ENCODE assay signal across 24 cellular contexts in genomic region chr4:181264908-181265307, GRCh38.
DNase-seq lines count a peak whose midpoint lies in the region; ATAC-seq and TF ChIP-seq lines count a peak whose summit lies in the region.
"Had no signal": no experiment of that assay in that cellular context is flagged by ENCODE, and none has a peak within 500 bp of the region (broad histone marks: within the 10 kb centered on the region; RNA-seq: fewer than 3 reads in every experiment).

No MANE protein-coding gene starts in this region.

- CTCF ChIA-PET in Caco-2 (lab: Charles Lee), result no interaction called here

- no peak overlapping the region for H4K8ac ChIP-seq in H9 (replicated peaks; ENCODE audit: insufficient read length, low read depth, low read length)

- no CpG with 5 or more reads among the region's 9 CpGs for WGBS in H9 (ENCODE audit: extremely low coverage, insufficient read length, low lambda C conversion rate)

- no peak overlapping the region for H2BK20ac ChIP-seq in H9 (ENCODE audit: low read depth, low read length, poor library complexity, severe bottlenecking)

- TF ChIP-seq CTCF in BE2C (IDR thresholded peaks at IDR 0.05; ENCODE audit: low read depth, low read length) (no peak), H9 (conservative IDR thresholded peaks at IDR 0.05) (no peak), Caco-2 (IDR thresholded peaks at IDR 0.05; ENCODE audit: insufficient read depth in 1 of 2, low read depth in 1 of 2, low read length in 1 of 2, severe bottlenecking in 1 of 2, unreplicated experiment in 1 of 2) (no peak)

- intact Hi-C loops in left ventricle myocardium superior (cut with micrococcal nuclease), result loop anchor here (5.0 kb wide), 1 partner anchor 262 kb away; no protein-coding TSS in a partner anchor
- intact Hi-C loops in Caco-2 (cut with micrococcal nuclease; ENCODE audit: unreplicated experiment), result no loop called here

- no peak overlapping the region for H2BK5ac ChIP-seq in H9 (ENCODE audit: insufficient read length, low read length)

- peaks cover 17% of the 10 kb centered on the region for H3K4me1 ChIP-seq in BE2C
- no peaks in the 10 kb centered on the region; the same call in 1 of the 2 replicates for H3K4me1 ChIP-seq in H9 (ENCODE audit: insufficient read depth, low read length)
- no peaks in the 10 kb centered on the region for H3K4me1 ChIP-seq in Caco-2
- H3K4me1 ChIP-seq: stomach, tibial nerve had no signal

- H3K27me3 ChIP-seq in BE2C (no peaks in the 10 kb centered on the region), H9 (ENCODE audit: insufficient read depth, low read length) (no peaks in the 10 kb centered on the region), Caco-2 (replicated peaks; ENCODE audit: control insufficient read depth, insufficient read depth, low read length) (no peaks in the 10 kb centered on the region)
- H3K27me3 ChIP-seq: stomach, tibial nerve had no signal

- H3K4me3 ChIP-seq in BE2C (ENCODE audit: low read depth, low read length) (no peak overlapping the region), Caco-2 (ENCODE audit: low read depth, low read length) (no peak overlapping the region)
- H3K4me3 ChIP-seq: SK-N-MC, stomach, tibial nerve had no signal

- no peak overlapping the region for H3K14ac ChIP-seq in H9 (ENCODE audit: insufficient read depth, low read length)

- no peak overlapping the region for H3K4me3 Mint-ChIP-seq in H9
- no peak overlapping the region for H3K4me3 Mint-ChIP-seq in immature natural killer cell
- no peak overlapping the region for H3K4me3 Mint-ChIP-seq in Caco-2 (ENCODE audit: unreplicated experiment)
- H3K4me3 Mint-ChIP-seq: activated CD4-positive, alpha-beta T cell treated with anti-CD3 and anti-CD28 coated beads for 36 hours; T-helper 1 cell treated with Interleukin-12 subunit alpha and Interleukin-12 subunit beta and Interleukin-4 antibody, amounts not matched to agents 30 μg/mL and 1 μg/mL, for 36 hours had no signal

- no peak overlapping the region for H3K27ac ChIP-seq in H9 (ENCODE audit: insufficient read length, low read depth, low read length)
- H3K27ac ChIP-seq: C4-2B, HL-60, SK-N-MC, stomach, tibial nerve had no signal

- H3K23ac ChIP-seq in H9 (ENCODE audit: insufficient read length, low read depth, low read length), result no peak overlapping the region

- no peak overlapping the region for H3K4me2 ChIP-seq in H9 (ENCODE audit: insufficient read depth, insufficient read length, low read length)

- H3K36me3 Mint-ChIP-seq in H9 (ENCODE audit: insufficient read depth in 1 of 3, low read depth in 3 of 3), result no peaks in the 10 kb centered on the region
- no peaks in the 10 kb centered on the region for H3K36me3 Mint-ChIP-seq in immature natural killer cell
- H3K36me3 Mint-ChIP-seq in Caco-2 (ENCODE audit: insufficient read depth, unreplicated experiment), result no peaks in the 10 kb centered on the region
- H3K36me3 Mint-ChIP-seq: brain had no signal

- H4K91ac ChIP-seq in H9 (ENCODE audit: insufficient read length, low read depth, low read length), result no peak overlapping the region

- no peaks in the 10 kb centered on the region for H3K36me3 ChIP-seq in BE2C
- H3K36me3 ChIP-seq in Caco-2 (ENCODE audit: control insufficient read depth, insufficient read depth, low read length), result no peaks in the 10 kb centered on the region
- H3K36me3 ChIP-seq: stomach, tibial nerve had no signal

- H2BK15ac ChIP-seq in H9 (ENCODE audit: low read depth, low read length), result no peak overlapping the region

- no peak overlapping the region for H2AK5ac ChIP-seq in H9 (ENCODE audit: insufficient read length, low read length)

- H3K23me2 ChIP-seq in H9 (ENCODE audit: insufficient read length, low read depth, low read length, poor library complexity, severe bottlenecking), result no peaks in the 10 kb centered on the region

- H2BK120ac ChIP-seq in H9 (ENCODE audit: low read depth, low read length, poor library complexity, severe bottlenecking), result no peak overlapping the region

- no peak overlapping the region for H3K4ac ChIP-seq in H9 (ENCODE audit: low read depth, low read length)

- H2BK12ac ChIP-seq in H9 (ENCODE audit: insufficient read length, low read depth, low read length), result no peak overlapping the region

- H3T11ph ChIP-seq in H9 (ENCODE audit: low read length), result no peak overlapping the region

- H3K27ac Mint-ChIP-seq in H9 (no peak overlapping the region), immature natural killer cell (no peak overlapping the region), Caco-2 (ENCODE audit: unreplicated experiment) (no peak overlapping the region)
- H3K27ac Mint-ChIP-seq: activated CD4-positive, alpha-beta T cell treated with anti-CD3 and anti-CD28 coated beads for 36 hours; T-helper 1 cell treated with Interleukin-12 subunit alpha and Interleukin-12 subunit beta and Interleukin-4 antibody, amounts not matched to agents 30 μg/mL and 1 μg/mL, for 36 hours had no signal

- ATAC-seq in left ventricle myocardium superior (peak; percentile 94), HG03342 (IDR thresholded peaks at IDR 0.05; ENCODE audit: unreplicated experiment) (no peak)
- ATAC-seq: activated CD4-positive, alpha-beta T cell treated with anti-CD3 and anti-CD28 coated beads for 36 hours; HCT116; HepG2 had no signal

- H3K79me2 ChIP-seq in H9 (ENCODE audit: insufficient read depth, low read length), result no peaks in the 10 kb centered on the region

- no TSS peak for BruUV-seq in Caco-2 (replicated peaks; lab: Mats Ljungman, UMichigan)

- H4K5ac ChIP-seq in H9 (ENCODE audit: insufficient read length, low read depth, low read length), result no peak overlapping the region

- H2AFZ ChIP-seq in H9 (ENCODE audit: low read length), result no peak overlapping the region

- H3K9ac ChIP-seq in H9 (ENCODE audit: extremely low read depth, insufficient read length, low read length), result no peak overlapping the region

- no peaks in the 10 kb centered on the region for H4K20me1 ChIP-seq in H9 (ENCODE audit: control insufficient read depth, insufficient read depth, insufficient read length)

- H3K9me3 ChIP-seq in BE2C, result no peaks in the 10 kb centered on the region
- no peaks in the 10 kb centered on the region for H3K9me3 ChIP-seq in H9 (ENCODE audit: control insufficient read depth, low read depth, low read length)
- no peaks in the 10 kb centered on the region for H3K9me3 ChIP-seq in Caco-2
- H3K9me3 ChIP-seq: stomach, tibial nerve had no signal

- POLR2A ChIA-PET in Caco-2 (lab: Charles Lee), result no interaction called here

- H3K27me3 Mint-ChIP-seq in H9 (ENCODE audit: low read depth), result no peaks in the 10 kb centered on the region
- no peaks in the 10 kb centered on the region for H3K27me3 Mint-ChIP-seq in immature natural killer cell (ENCODE audit: low read depth in 3 of 3)
- peaks cover 8% of the 10 kb centered on the region for H3K27me3 Mint-ChIP-seq in Caco-2 (ENCODE audit: insufficient read depth, unreplicated experiment)
- H3K27me3 Mint-ChIP-seq: activated CD4-positive, alpha-beta T cell treated with anti-CD3 and anti-CD28 coated beads for 36 hours had no signal

- no peaks in the 10 kb centered on the region for H3K9me3 Mint-ChIP-seq in H9
- peaks cover 0 to 11% (median 2%) of the 10 kb centered on the region in 6 donors for H3K9me3 Mint-ChIP-seq in immature natural killer cell
- H3K9me3 Mint-ChIP-seq in Caco-2 (ENCODE audit: unreplicated experiment), result no peaks in the 10 kb centered on the region
- H3K9me3 Mint-ChIP-seq: brain; T-helper 1 cell treated with Interleukin-12 subunit alpha and Interleukin-12 subunit beta and Interleukin-4 antibody, amounts not matched to agents 30 μg/mL and 1 μg/mL, for 36 hours had no signal

- DNase-seq in BE2C, result peak; percentile 24
- DNase-seq in H9, result peak; percentile 35
- peak; percentile 86 for DNase-seq in NCI-H748 (lab: John Stamatoyannopoulos, UW; ENCODE audit: unreplicated experiment)
- DNase-seq in left ventricle myocardium superior, result peak; percentile 41
- DNase-seq in immature natural killer cell, result no peak
- no peak for DNase-seq in Caco-2
- no peak for DNase-seq in DMS 273 (lab: John Stamatoyannopoulos, UW; ENCODE audit: unreplicated experiment)
- DNase-seq: activated CD4-positive, alpha-beta T cell treated with anti-CD3 and anti-CD28 coated beads for 36 hours; activated gamma-delta T cell treated with Interleukin-2 at 50 U/mL for 16 hours; activated T-cell treated with anti-CD3 and anti-CD28 coated beads, Interleukin-2, amount 50 U/mL, for 1 hour; effector CD4-positive, alpha-beta T cell; erythroblast; mammary epithelial cell; NCI-H1092; stomach had no signal

- no peak overlapping the region for H3K18ac ChIP-seq in H9 (ENCODE audit: insufficient read length, low read depth, low read length)

- no peaks in the 10 kb centered on the region for H3K79me1 ChIP-seq in H9 (ENCODE audit: insufficient read depth, low read depth, low read length, poor library complexity, severe bottlenecking)

- no peak overlapping the region for H3K56ac ChIP-seq in H9 (ENCODE audit: insufficient read length, low read depth, low read length)

- peaks cover 12 to 20% of the 10 kb centered on the region in 2 experiments for H3K4me1 Mint-ChIP-seq in H9
- H3K4me1 Mint-ChIP-seq in immature natural killer cell, result no peaks in the 10 kb centered on the region
- H3K4me1 Mint-ChIP-seq in Caco-2 (ENCODE audit: low read depth, unreplicated experiment), result no peaks in the 10 kb centered on the region
- H3K4me1 Mint-ChIP-seq: activated CD4-positive, alpha-beta T cell treated with anti-CD3 and anti-CD28 coated beads for 36 hours had no signal

Comparison
In these comparisons a context has a peak if more than half of its experiments do, and no peak if none do; other contexts are left out.
1. DNase-seq: peak in BE2C (single experiment), H9 (single experiment), NCI-H748 (single experiment) and left ventricle myocardium superior (single experiment); none in immature natural killer cell (0 of 3), Caco-2 (0 of 2) and DMS 273 (single experiment).